In genomic region chr22:49867303-49868250, GRCh38 we compare ENCODE assay signal across 1 cellular context.
TF ChIP-seq lines count a peak whose summit lies in the region.

No MANE protein-coding gene starts in this region.

TF ChIP-seq in HepG2, 621 proteins besides CTCF, POLR2A, EP300 and RAD21 (continued from another document):
- TF ChIP-seq MAFK (conservative IDR thresholded peaks at IDR 0.05 in 1 of 2, IDR thresholded peaks at IDR 0.05 in 1 of 2; ENCODE audit: low read length in 2 of 2) (peak; percentile 25 to 39; a peak in 3 of 4 replicates), ZFP1 (CRISPR knock-in tag; IDR thresholded peaks at IDR 0.05) (no peak), TSC22D2 (CRISPR knock-in tag; IDR thresholded peaks at IDR 0.05; ENCODE audit: borderline replicate concordance) (no peak), ZNF660 (CRISPR knock-in tag; IDR thresholded peaks at IDR 0.05; ENCODE audit: borderline replicate concordance, low read depth) (no peak), HCFC1 (IDR thresholded peaks at IDR 0.05; ENCODE audit: low read depth, low read length) (no peak), ZBTB4 (CRISPR knock-in tag; IDR thresholded peaks at IDR 0.05; ENCODE audit: borderline replicate concordance) (peak; percentile 85; the same call in 1 of the 2 replicates), ZNF615 (CRISPR knock-in tag; IDR thresholded peaks at IDR 0.05; ENCODE audit: borderline replicate concordance) (no peak), MTA3 (CRISPR knock-in tag; IDR thresholded peaks at IDR 0.05) (no peak), PCBP1 (IDR thresholded peaks at IDR 0.05; ENCODE audit: borderline replicate concordance, low read depth, low read length) (no peak), ZNF713 (CRISPR knock-in tag; IDR thresholded peaks at IDR 0.05) (no peak), MIER3 (CRISPR knock-in tag; IDR thresholded peaks at IDR 0.05; ENCODE audit: borderline replicate concordance) (no peak), ZFP36 (IDR thresholded peaks at IDR 0.05; ENCODE audit: borderline replicate concordance, low read depth, low read length, partially characterized antibody) (no peak), NR2F6 (IDR thresholded peaks at IDR 0.05) (no peak), NR2F6 (CRISPR knock-in tag; IDR thresholded peaks at IDR 0.05) (peak; percentile 49; the same call in 1 of the 2 replicates), HNF4A (CRISPR knock-in tag; IDR thresholded peaks at IDR 0.05) (peak; percentile 82), RCOR2 (CRISPR knock-in tag; IDR thresholded peaks at IDR 0.05) (no peak), TEAD2 (CRISPR knock-in tag; IDR thresholded peaks at IDR 0.05) (no peak), EHMT2 (IDR thresholded peaks at IDR 0.05; ENCODE audit: borderline replicate concordance, low read depth, low read length) (no peak), RFX3 (CRISPR knock-in tag; IDR thresholded peaks at IDR 0.05) (no peak), SYNCRIP (IDR thresholded peaks at IDR 0.05; ENCODE audit: insufficient read depth, low read depth, low read length) (no peak), ZNF142 (CRISPR knock-in tag; IDR thresholded peaks at IDR 0.05) (no peak), KLF16 (CRISPR knock-in tag; IDR thresholded peaks at IDR 0.05) (0 out of 4 replicates have a peak, but pooled peaks of 1 of the 2 experiments have one; percentile 23), MAFF (IDR thresholded peaks at IDR 0.05; ENCODE audit: low read depth, low read length) (no peak), ZSCAN30 (CRISPR knock-in tag; IDR thresholded peaks at IDR 0.05) (no peak), KMT2B (CRISPR knock-in tag; IDR thresholded peaks at IDR 0.05) (no peak), CCDC6 (CRISPR knock-in tag; IDR thresholded peaks at IDR 0.05) (no peak), XRCC5 (optimal IDR thresholded peaks at IDR 0.05; ENCODE audit: low read length) (no peak), MBD4 (IDR thresholded peaks at IDR 0.05; ENCODE audit: borderline replicate concordance, low read length) (no peak), TRAFD1 (CRISPR knock-in tag; IDR thresholded peaks at IDR 0.05; ENCODE audit: borderline replicate concordance) (no peak)
- TF ChIP-seq, protein P1, sequence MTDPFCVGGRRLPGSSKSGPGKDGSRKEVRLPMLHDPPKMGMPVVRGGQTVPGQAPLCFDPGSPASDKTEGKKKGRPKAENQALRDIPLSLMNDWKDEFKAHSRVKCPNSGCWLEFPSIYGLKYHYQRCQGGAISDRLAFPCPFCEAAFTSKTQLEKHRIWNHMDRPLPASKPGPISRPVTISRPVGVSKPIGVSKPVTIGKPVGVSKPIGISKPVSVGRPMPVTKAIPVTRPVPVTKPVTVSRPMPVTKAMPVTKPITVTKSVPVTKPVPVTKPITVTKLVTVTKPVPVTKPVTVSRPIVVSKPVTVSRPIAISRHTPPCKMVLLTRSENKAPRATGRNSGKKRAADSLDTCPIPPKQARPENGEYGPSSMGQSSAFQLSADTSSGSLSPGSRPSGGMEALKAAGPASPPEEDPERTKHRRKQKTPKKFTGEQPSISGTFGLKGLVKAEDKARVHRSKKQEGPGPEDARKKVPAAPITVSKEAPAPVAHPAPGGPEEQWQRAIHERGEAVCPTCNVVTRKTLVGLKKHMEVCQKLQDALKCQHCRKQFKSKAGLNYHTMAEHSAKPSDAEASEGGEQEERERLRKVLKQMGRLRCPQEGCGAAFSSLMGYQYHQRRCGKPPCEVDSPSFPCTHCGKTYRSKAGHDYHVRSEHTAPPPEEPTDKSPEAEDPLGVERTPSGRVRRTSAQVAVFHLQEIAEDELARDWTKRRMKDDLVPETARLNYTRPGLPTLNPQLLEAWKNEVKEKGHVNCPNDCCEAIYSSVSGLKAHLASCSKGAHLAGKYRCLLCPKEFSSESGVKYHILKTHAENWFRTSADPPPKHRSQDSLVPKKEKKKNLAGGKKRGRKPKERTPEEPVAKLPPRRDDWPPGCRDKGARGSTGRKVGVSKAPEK (CRISPR knock-in tag; IDR thresholded peaks at IDR 0.05; ENCODE audit: borderline replicate concordance) = no peak
- TF ChIP-seq, protein P2, sequence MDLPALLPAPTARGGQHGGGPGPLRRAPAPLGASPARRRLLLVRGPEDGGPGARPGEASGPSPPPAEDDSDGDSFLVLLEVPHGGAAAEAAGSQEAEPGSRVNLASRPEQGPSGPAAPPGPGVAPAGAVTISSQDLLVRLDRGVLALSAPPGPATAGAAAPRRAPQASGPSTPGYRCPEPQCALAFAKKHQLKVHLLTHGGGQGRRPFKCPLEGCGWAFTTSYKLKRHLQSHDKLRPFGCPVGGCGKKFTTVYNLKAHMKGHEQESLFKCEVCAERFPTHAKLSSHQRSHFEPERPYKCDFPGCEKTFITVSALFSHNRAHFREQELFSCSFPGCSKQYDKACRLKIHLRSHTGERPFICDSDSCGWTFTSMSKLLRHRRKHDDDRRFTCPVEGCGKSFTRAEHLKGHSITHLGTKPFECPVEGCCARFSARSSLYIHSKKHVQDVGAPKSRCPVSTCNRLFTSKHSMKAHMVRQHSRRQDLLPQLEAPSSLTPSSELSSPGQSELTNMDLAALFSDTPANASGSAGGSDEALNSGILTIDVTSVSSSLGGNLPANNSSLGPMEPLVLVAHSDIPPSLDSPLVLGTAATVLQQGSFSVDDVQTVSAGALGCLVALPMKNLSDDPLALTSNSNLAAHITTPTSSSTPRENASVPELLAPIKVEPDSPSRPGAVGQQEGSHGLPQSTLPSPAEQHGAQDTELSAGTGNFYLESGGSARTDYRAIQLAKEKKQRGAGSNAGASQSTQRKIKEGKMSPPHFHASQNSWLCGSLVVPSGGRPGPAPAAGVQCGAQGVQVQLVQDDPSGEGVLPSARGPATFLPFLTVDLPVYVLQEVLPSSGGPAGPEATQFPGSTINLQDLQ (CRISPR knock-in tag; IDR thresholded peaks at IDR 0.05) = no peak
- TF ChIP-seq, protein P3, sequence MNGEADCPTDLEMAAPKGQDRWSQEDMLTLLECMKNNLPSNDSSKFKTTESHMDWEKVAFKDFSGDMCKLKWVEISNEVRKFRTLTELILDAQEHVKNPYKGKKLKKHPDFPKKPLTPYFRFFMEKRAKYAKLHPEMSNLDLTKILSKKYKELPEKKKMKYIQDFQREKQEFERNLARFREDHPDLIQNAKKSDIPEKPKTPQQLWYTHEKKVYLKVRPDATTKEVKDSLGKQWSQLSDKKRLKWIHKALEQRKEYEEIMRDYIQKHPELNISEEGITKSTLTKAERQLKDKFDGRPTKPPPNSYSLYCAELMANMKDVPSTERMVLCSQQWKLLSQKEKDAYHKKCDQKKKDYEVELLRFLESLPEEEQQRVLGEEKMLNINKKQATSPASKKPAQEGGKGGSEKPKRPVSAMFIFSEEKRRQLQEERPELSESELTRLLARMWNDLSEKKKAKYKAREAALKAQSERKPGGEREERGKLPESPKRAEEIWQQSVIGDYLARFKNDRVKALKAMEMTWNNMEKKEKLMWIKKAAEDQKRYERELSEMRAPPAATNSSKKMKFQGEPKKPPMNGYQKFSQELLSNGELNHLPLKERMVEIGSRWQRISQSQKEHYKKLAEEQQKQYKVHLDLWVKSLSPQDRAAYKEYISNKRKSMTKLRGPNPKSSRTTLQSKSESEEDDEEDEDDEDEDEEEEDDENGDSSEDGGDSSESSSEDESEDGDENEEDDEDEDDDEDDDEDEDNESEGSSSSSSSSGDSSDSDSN (CRISPR knock-in tag; IDR thresholded peaks at IDR 0.05) = peak; percentile 32
- TF ChIP-seq, protein P4, sequence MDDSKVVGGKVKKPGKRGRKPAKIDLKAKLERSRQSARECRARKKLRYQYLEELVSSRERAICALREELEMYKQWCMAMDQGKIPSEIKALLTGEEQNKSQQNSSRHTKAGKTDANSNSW (CRISPR knock-in tag; IDR thresholded peaks at IDR 0.05; ENCODE audit: borderline replicate concordance) = no peak
